ENCODE assay signal across 8 cellular contexts in genomic region chr4:53365121-53365485, GRCh38. TPM values are rescaled to one million over a fixed set of nuclear protein-coding genes. Genes with fewer than 3 reads are reported as not detected.
DNase-seq lines count a peak whose midpoint lies in the region; ATAC-seq and TF ChIP-seq lines count a peak whose summit lies in the region.

No MANE protein-coding gene starts in this region.

- POLR2A ChIA-PET in CD8-positive, alpha-beta T cell (lab: Charles Lee), result interaction anchor here (1.3 to 2.0 kb wide), 2 partner anchors 10 to 16 kb away, joined by 3 to 6 read pairs; no protein-coding TSS in a partner anchor
- POLR2A ChIA-PET in activated CD4-positive, alpha-beta memory T cell treated with anti-CD3 and anti-CD28 coated beads, Interleukin-2, amount 10 ng/mL, durations not matched to agents 7 days and 5 days (lab: Charles Lee), result interaction anchor here (0.6 to 4.3 kb wide), 5 partner anchors 10 to 652 kb away, joined by 3 to 32 read pairs (median 7); partner anchors contain the start of gene FIP1L1

- DNase-seq in CD8-positive, alpha-beta T cell, result peak in 1 of 7 experiments; percentile 25
- DNase-seq in LHCN-M2 (ENCODE audit: low read depth) (peak; percentile 30), left cardiac atrium (no peak), ureter (ENCODE audit: low spot score) (no peak)
- peak; percentile 18 for DNase-seq in activated CD4-positive, alpha-beta memory T cell treated with anti-CD3 and anti-CD28 coated beads, Interleukin-2, amount 10 ng/mL, durations not matched to agents 7 days and 5 days
- no peak for DNase-seq in stimulated activated CD4-positive, alpha-beta T cell treated with anti-CD3 and anti-CD28 coated beads, Interleukin-2, amount 100 ng/mL, for 48 hours

- H3K9ac ChIP-seq in rectal smooth muscle tissue (ENCODE audit: low read length), result peak overlapping the region; percentile 70

- H3K4me3 Mint-ChIP-seq in CD8-positive, alpha-beta T cell, result peak overlapping the region; percentile 96
- peak overlapping the region; percentile 91 for H3K4me3 Mint-ChIP-seq in activated CD4-positive, alpha-beta memory T cell treated with anti-CD3 and anti-CD28 coated beads, Interleukin-2, amount 10 ng/mL, durations not matched to agents 7 days and 5 days

- peak overlapping the region; percentile 76 for H3K27ac ChIP-seq in CD8-positive, alpha-beta T cell (ENCODE audit: low read depth, low read length)
- no peak overlapping the region for H3K27ac ChIP-seq in rectal smooth muscle tissue (ENCODE audit: low read depth, low read length)

- H3K4me1 Mint-ChIP-seq in CD8-positive, alpha-beta T cell (ENCODE audit: low read depth), result peaks cover 65% of the 10 kb centered on the region
- H3K4me1 Mint-ChIP-seq in activated CD4-positive, alpha-beta memory T cell treated with anti-CD3 and anti-CD28 coated beads, Interleukin-2, amount 10 ng/mL, durations not matched to agents 7 days and 5 days, result peaks cover 46% of the 10 kb centered on the region

- no peaks in the 10 kb centered on the region for H3K36me3 ChIP-seq in CD8-positive, alpha-beta T cell (ENCODE audit: insufficient read depth, low read length)
- H3K36me3 ChIP-seq in rectal smooth muscle tissue (ENCODE audit: control insufficient read depth, insufficient read depth, low read length), result no peaks in the 10 kb centered on the region

- no peaks in the 10 kb centered on the region for H3K9me3 Mint-ChIP-seq in CD8-positive, alpha-beta T cell
- H3K9me3 Mint-ChIP-seq in activated CD4-positive, alpha-beta memory T cell treated with anti-CD3 and anti-CD28 coated beads, Interleukin-2, amount 10 ng/mL, durations not matched to agents 7 days and 5 days, result no peaks in the 10 kb centered on the region

- peak overlapping the region; percentile 77 for H3K4me3 ChIP-seq in CD8-positive, alpha-beta T cell (ENCODE audit: low read depth, low read length)
- peak overlapping the region; percentile 99 for H3K4me3 ChIP-seq in rectal smooth muscle tissue (ENCODE audit: low read length)

- peak overlapping the region; percentile 97 for H3K27ac Mint-ChIP-seq in CD8-positive, alpha-beta T cell
- H3K27ac Mint-ChIP-seq in activated CD4-positive, alpha-beta memory T cell treated with anti-CD3 and anti-CD28 coated beads, Interleukin-2, amount 10 ng/mL, durations not matched to agents 7 days and 5 days, result peak overlapping the region; percentile 91

- intact Hi-C loops in CD8-positive, alpha-beta T cell (cut with DNase I, micrococcal nuclease), result loop anchor here (5.0 to 10.0 kb wide), 4 partner anchors 648 to 1580 kb away; partner anchors contain the start of genes CHIC2 (in 1 of the 2) and SGCB (in 1 of the 2)
- intact Hi-C loops in left cardiac atrium (cut with DNase I), result loop anchor here in 1 of 2 donors (10.0 kb wide), 1 partner anchor 170 kb away; no protein-coding TSS in a partner anchor

- CTCF ChIA-PET in CD8-positive, alpha-beta T cell (lab: Charles Lee), result interaction anchor here (1.4 kb wide), 1 partner anchor 16 kb away, joined by 5 read pairs; no protein-coding TSS in a partner anchor
- CTCF ChIA-PET in activated CD4-positive, alpha-beta memory T cell treated with anti-CD3 and anti-CD28 coated beads, Interleukin-2, amount 10 ng/mL, durations not matched to agents 7 days and 5 days (lab: Charles Lee), result no interaction called here

- peaks cover 3% of the 10 kb centered on the region for H3K27me3 Mint-ChIP-seq in CD8-positive, alpha-beta T cell (ENCODE audit: low read depth)
- peaks cover 22% of the 10 kb centered on the region for H3K27me3 Mint-ChIP-seq in activated CD4-positive, alpha-beta memory T cell treated with anti-CD3 and anti-CD28 coated beads, Interleukin-2, amount 10 ng/mL, durations not matched to agents 7 days and 5 days

- peaks cover 48% of the 10 kb centered on the region for H3K4me1 ChIP-seq in CD8-positive, alpha-beta T cell (ENCODE audit: insufficient read depth, low read length)
- H3K4me1 ChIP-seq in rectal smooth muscle tissue (ENCODE audit: control insufficient read depth, insufficient read depth, low read length), result no peaks in the 10 kb centered on the region

- no peaks in the 10 kb centered on the region for H3K27me3 ChIP-seq in CD8-positive, alpha-beta T cell (ENCODE audit: insufficient read depth, low read length)
- no peaks in the 10 kb centered on the region for H3K27me3 ChIP-seq in rectal smooth muscle tissue (ENCODE audit: control insufficient read depth, insufficient read depth, low read length)

- peaks cover 19% of the 10 kb centered on the region for H3K36me3 Mint-ChIP-seq in CD8-positive, alpha-beta T cell
- H3K36me3 Mint-ChIP-seq in activated CD4-positive, alpha-beta memory T cell treated with anti-CD3 and anti-CD28 coated beads, Interleukin-2, amount 10 ng/mL, durations not matched to agents 7 days and 5 days (ENCODE audit: low read depth), result peaks cover 20% of the 10 kb centered on the region

- ATAC-seq in CD8-positive, alpha-beta T cell, result no peak
- peak; percentile 29 for ATAC-seq in GM21447 (IDR thresholded peaks at IDR 0.05; ENCODE audit: unreplicated experiment)
- ATAC-seq in left cardiac atrium, result peak; percentile 6 to 31

- no peak for TF ChIP-seq CTCF in CD8-positive, alpha-beta T cell (IDR thresholded peaks at IDR 0.05)

- no peaks in the 10 kb centered on the region for H3K9me3 ChIP-seq in CD8-positive, alpha-beta T cell (ENCODE audit: low read length)

RNA-seq across cellular contexts. Expression of gene SCFD2, which starts 0.8 kb away (rescaled TPM):
- total RNA-seq in CD8-positive, alpha-beta T cell, result 10 to 100 TPM; 11.0 to 13.7 TPM
- total RNA-seq in LHCN-M2 (2014; rRNA removed) (18.8 and 21.4 TPM in 2 replicates), left cardiac atrium (10 to 100 TPM in 1 of 2 donors, 1 to 10 TPM in 1; 9.3 to 13.8 TPM), ureter (46.6 TPM)
- polyA plus RNA-seq in LHCN-M2 (2012), result 17.2 TPM
- total RNA-seq in activated CD4-positive, alpha-beta memory T cell treated with anti-CD3 and anti-CD28 coated beads, Interleukin-2, amount 10 ng/mL, durations not matched to agents 7 days and 5 days, result 10 to 100 TPM; 12.6 to 14.6 TPM

RNA-seq across cellular contexts. Expression of gene FIP1L1, which starts 12.3 kb away (rescaled TPM):
- total RNA-seq in CD8-positive, alpha-beta T cell, result 10 to 100 TPM; 56.9 to 59.9 TPM
- 44.1 and 46.5 TPM in 2 replicates for total RNA-seq in LHCN-M2 (2014; rRNA removed)
- 25.7 TPM for polyA plus RNA-seq in LHCN-M2 (2012)
- 10 to 100 TPM; 74.5 to 76.2 TPM for total RNA-seq in activated CD4-positive, alpha-beta memory T cell treated with anti-CD3 and anti-CD28 coated beads, Interleukin-2, amount 10 ng/mL, durations not matched to agents 7 days and 5 days
- total RNA-seq in left cardiac atrium, result 10 to 100 TPM; 24.9 to 32.4 TPM
- 67.8 TPM for total RNA-seq in ureter

Comparison
In these comparisons a context has a peak if more than half of its experiments do, and no peak if none do; other contexts are left out.
1. DNase-seq: peak in LHCN-M2 (single experiment) and activated CD4-positive, alpha-beta memory T cell treated with anti-CD3 and anti-CD28 coated beads, Interleukin-2, amount 10 ng/mL, durations not matched to agents 7 days and 5 days (single experiment); none in left cardiac atrium (single experiment), ureter (single experiment) and stimulated activated CD4-positive, alpha-beta T cell treated with anti-CD3 and anti-CD28 coated beads, Interleukin-2, amount 100 ng/mL, for 48 hours (0 of 2).